Comparison of ENCODE assay signal across 8 cellular contexts in the genomic region with DNA sequence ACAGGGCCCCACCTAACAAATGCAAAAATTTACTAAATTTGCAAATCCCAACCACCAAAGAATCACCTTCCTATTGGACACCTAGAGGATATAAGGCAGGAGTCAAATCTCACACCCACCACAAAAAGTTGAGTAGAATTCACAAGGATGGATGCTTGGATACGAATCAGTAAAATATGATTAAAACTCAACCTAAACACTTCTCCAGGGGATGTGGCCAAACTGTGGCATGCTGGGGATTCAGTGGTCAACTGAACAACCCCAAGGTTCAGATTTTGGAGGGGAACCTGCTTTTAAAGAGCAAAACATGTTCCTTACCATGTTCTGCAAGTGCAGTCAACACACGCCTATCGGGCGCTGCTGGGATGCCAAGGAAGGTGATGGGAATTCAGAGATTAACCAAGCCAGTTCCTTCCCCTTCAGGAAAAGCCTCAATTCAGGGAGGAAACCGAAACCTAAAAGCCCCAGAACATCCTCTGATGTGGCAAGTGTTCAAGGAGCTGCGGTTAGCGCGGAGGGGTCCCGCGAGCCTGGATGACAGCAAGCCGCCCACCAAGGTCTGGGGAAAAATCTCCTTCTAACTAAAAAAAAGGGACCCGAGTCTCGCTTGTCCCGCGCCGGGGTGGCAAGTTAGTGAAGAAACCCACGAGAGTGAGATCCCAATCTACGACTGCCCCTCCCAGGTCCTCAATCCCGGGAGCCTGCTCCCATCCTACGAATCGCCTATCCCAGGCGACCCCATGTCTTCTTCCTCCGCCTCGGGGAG. TPM values are rescaled to one million over a fixed set of nuclear protein-coding genes. Genes with fewer than 3 reads are reported as not detected.
DNase-seq lines count a peak whose midpoint lies in the region; ATAC-seq, FAIRE-seq and TF ChIP-seq lines count a peak whose summit lies in the region.

No MANE protein-coding gene starts in this region.

- H3K4me1 ChIP-seq in A673 (ENCODE audit: insufficient read depth, low read length, poor library complexity, severe bottlenecking) = no peaks in the 10 kb centered on the region

- CTCF ChIA-PET in A673 (lab: Charles Lee) = no interaction called here
- CTCF ChIA-PET in activated naive CD4-positive, alpha-beta T cell treated with anti-CD3 and anti-CD28 coated beads, Interleukin-2, amount 10 ng/mL, durations not matched to agents 7 days and 5 days (lab: Charles Lee) = no interaction called here

- H3K27ac Mint-ChIP-seq in activated naive CD4-positive, alpha-beta T cell treated with anti-CD3 and anti-CD28 coated beads, Interleukin-2, amount 10 ng/mL, durations not matched to agents 7 days and 5 days = peak overlapping the region; percentile 93

- H3K27me3 ChIP-seq in A673 (replicated peaks; ENCODE audit: insufficient read depth, low read depth, low read length, poor library complexity) = no peaks in the 10 kb centered on the region

- TF ChIP-seq POLR2A in GM12892 (IDR thresholded peaks at IDR 0.05; ENCODE audit: low read depth, low read length) = no peak

- no peaks in the 10 kb centered on the region for H3K9me3 ChIP-seq in A673 (ENCODE audit: low read depth, low read length, poor library complexity, severe bottlenecking)

- peak; percentile 32 for DNase-seq in A673 (ENCODE audit: low spot score)
- no peak for DNase-seq in GM12892 (ENCODE audit: insufficient read length)
- DNase-seq in NAMALWA (ENCODE audit: low spot score) = peak; percentile 46
- DNase-seq in activated naive CD4-positive, alpha-beta T cell treated with anti-CD3 and anti-CD28 coated beads, Interleukin-2, amount 10 ng/mL, durations not matched to agents 7 days and 5 days = peak; percentile 69
- DNase-seq in Right ventricle myocardium superior = peak; percentile 58
- DNase-seq in posterior vena cava (ENCODE audit: low spot score) = peak; percentile 84

- H3K9me3 Mint-ChIP-seq in activated naive CD4-positive, alpha-beta T cell treated with anti-CD3 and anti-CD28 coated beads, Interleukin-2, amount 10 ng/mL, durations not matched to agents 7 days and 5 days = no peaks in the 10 kb centered on the region

- H3K27ac ChIP-seq in A673 (ENCODE audit: low read depth, low read length, poor library complexity, severe bottlenecking) = no peak overlapping the region

- ATAC-seq in Right ventricle myocardium superior (ENCODE audit: poor library complexity) = peak; percentile 7
- ATAC-seq in GM18861 (IDR thresholded peaks at IDR 0.05; ENCODE audit: unreplicated experiment) = no peak
- ATAC-seq in HG02588 (IDR thresholded peaks at IDR 0.05; ENCODE audit: unreplicated experiment) = no peak

- intact Hi-C loops in A673 (cut with micrococcal nuclease; ENCODE audit: unreplicated experiment) (no loop called here), Right ventricle myocardium superior (cut with DNase I) (no loop called here), posterior vena cava (cut with DNase I) (no loop called here)

- POLR2A ChIA-PET in A673 (lab: Charles Lee; ENCODE audit: low non-redundant PET) = no interaction called here

- no TSS peak for BruUV-seq in A673 (replicated peaks; lab: Mats Ljungman, UMichigan)

- peaks cover 53% of the 10 kb centered on the region for H3K4me1 Mint-ChIP-seq in activated naive CD4-positive, alpha-beta T cell treated with anti-CD3 and anti-CD28 coated beads, Interleukin-2, amount 10 ng/mL, durations not matched to agents 7 days and 5 days

- no peaks in the 10 kb centered on the region for H3K36me3 ChIP-seq in A673 (ENCODE audit: insufficient read depth, low read length, poor library complexity, severe bottlenecking)

- H3K27me3 Mint-ChIP-seq in activated naive CD4-positive, alpha-beta T cell treated with anti-CD3 and anti-CD28 coated beads, Interleukin-2, amount 10 ng/mL, durations not matched to agents 7 days and 5 days = peaks cover 4% of the 10 kb centered on the region

- TF ChIP-seq CTCF in A673 (conservative IDR thresholded peaks at IDR 0.05; ENCODE audit: low read depth, low read length) = no peak

- H3K4me3 Mint-ChIP-seq in activated naive CD4-positive, alpha-beta T cell treated with anti-CD3 and anti-CD28 coated beads, Interleukin-2, amount 10 ng/mL, durations not matched to agents 7 days and 5 days = peak overlapping the region; percentile 97

- H3K36me3 Mint-ChIP-seq in activated naive CD4-positive, alpha-beta T cell treated with anti-CD3 and anti-CD28 coated beads, Interleukin-2, amount 10 ng/mL, durations not matched to agents 7 days and 5 days = peaks cover 43% of the 10 kb centered on the region

- peak overlapping the region; percentile 80 for H3K4me3 ChIP-seq in A673 (ENCODE audit: low read depth, low read length, poor library complexity, severe bottlenecking)

- FAIRE-seq in GM12892 (lab: Jason Lieb, UNC) = peak; percentile 9

RNA-seq across cellular contexts. Expression of a gene that starts 0.9 kb away (rescaled TPM):
- total RNA-seq in A673 (2021) = 10.0 and 10.9 TPM in 2 replicates
- 11.6 TPM for polyA plus RNA-seq in GM12892 (2012; ENCODE audit: missing spikeins)
- total RNA-seq in Right ventricle myocardium superior = 44.1 TPM
- total RNA-seq in posterior vena cava = 100 to 1,000 TPM; 250 to 419 TPM
